In the genomic region with DNA sequence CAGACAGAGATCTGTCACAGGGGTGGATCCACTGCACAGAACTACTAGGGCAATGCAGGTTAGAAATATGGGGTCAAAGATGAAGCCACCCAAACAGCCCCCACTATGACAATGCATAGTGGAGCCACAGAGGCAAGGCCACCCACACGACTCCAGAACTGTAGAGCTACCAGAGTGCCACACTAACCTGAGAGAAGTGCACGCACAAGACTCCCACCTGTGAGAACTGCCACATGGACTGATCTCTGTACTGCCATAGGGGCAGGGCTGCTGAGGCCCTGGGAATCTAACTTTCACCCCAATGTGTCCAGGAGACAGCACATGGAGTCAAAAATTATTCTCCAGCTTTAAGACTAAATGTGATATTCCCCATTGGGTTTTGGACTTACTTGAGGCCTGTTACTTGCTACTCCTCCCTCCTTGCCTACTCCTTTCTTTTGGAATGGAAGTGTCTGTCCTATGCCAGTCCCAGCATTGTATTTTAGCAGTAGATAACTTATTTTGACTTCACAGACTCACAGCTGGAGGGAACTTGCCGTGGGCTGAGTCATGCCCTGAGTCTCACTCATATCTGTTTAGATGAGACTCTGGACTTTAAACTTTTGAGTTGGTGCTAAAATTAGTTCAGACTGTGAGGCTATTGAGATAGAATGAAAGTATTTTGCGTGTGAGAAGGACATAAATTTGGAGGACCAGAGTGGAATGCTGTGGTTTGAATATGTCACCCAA, we compare ENCODE assay signal across 10 cellular contexts.
DNase-seq lines count a peak whose midpoint lies in the region; ATAC-seq and TF ChIP-seq lines count a peak whose summit lies in the region.
"Had no signal": no experiment of that assay in that cellular context is flagged by ENCODE, and none has a peak within 500 bp of the region (broad histone marks: within the 10 kb centered on the region; RNA-seq: fewer than 3 reads in every experiment).

No MANE protein-coding gene starts in this region.

- peak in 1 of 2 experiments; percentile 23; a peak in 1 of 4 replicates for TF ChIP-seq EP300 in SK-N-SH (IDR thresholded peaks at IDR 0.05; ENCODE audit: borderline replicate concordance in 1 of 2, low read depth in 1 of 2, low read length in 1 of 2)

- 0 out of 2 replicates have a peak overlapping the region, but pooled peaks have one; percentile 2 for H3K4me2 ChIP-seq in SK-N-SH

- WGBS in SK-N-SH (ENCODE audit: low lambda C conversion rate): 61% methylated on average over 4 of the region's 4 CpGs

- no peaks in the 10 kb centered on the region for H3K9me3 ChIP-seq in SK-N-SH
- H3K9me3 ChIP-seq in A673 (ENCODE audit: low read depth, low read length, poor library complexity, severe bottlenecking): no peaks in the 10 kb centered on the region

- H3K27ac ChIP-seq in SK-N-SH (ENCODE audit: low read depth in 2 of 2, low read length in 1 of 2) (peak overlapping the region in 1 of 2 experiments; percentile 14; a peak in 1 of 4 replicates), A673 (ENCODE audit: low read depth, low read length, poor library complexity, severe bottlenecking) (no peak overlapping the region)

- H3K79me2 ChIP-seq in SK-N-SH (ENCODE audit: insufficient read depth): no peaks in the 10 kb centered on the region

- no peaks in the 10 kb centered on the region for H4K20me1 ChIP-seq in SK-N-SH (ENCODE audit: insufficient read depth)

- ATAC-seq in GM18511 (IDR thresholded peaks at IDR 0.05; ENCODE audit: unreplicated experiment) (peak; percentile 85), HG02943 (IDR thresholded peaks at IDR 0.05; ENCODE audit: low read depth, unreplicated experiment) (peak; percentile 66)
- ATAC-seq: natural killer cell treated with Interleukin-12 subunit alpha and Interleukin-12 subunit beta and Interleukin-15 and Interleukin-18, amount 100 ng/mL, for 72 hours had no signal

- no peak for DNase-seq in SK-N-SH
- peak; percentile 9 for DNase-seq in hepatic stellate cell (ENCODE audit: low spot score)
- DNase-seq in nucleus accumbens (lab: John Stamatoyannopoulos, UW): no peak
- no peak for DNase-seq in NCI-H1930 (lab: John Stamatoyannopoulos, UW)
- DNase-seq in NCI-H446 (lab: John Stamatoyannopoulos, UW): no peak
- DNase-seq in A673 (ENCODE audit: low spot score): no peak
- DNase-seq: NCI-H526 treated with DMSO at 0.1 percent for 48 hours had no signal

- H3F3A ChIP-seq in SK-N-SH (replicated peaks; ENCODE audit: insufficient read depth): no peaks in the 10 kb centered on the region

- BruUV-seq in A673 (replicated peaks; lab: Mats Ljungman, UMichigan): no TSS peak

- TF ChIP-seq RAD21 in SK-N-SH (IDR thresholded peaks at IDR 0.05; ENCODE audit: low read length): no peak

- H3K27me3 ChIP-seq in SK-N-SH (ENCODE audit: insufficient read depth): no peaks in the 10 kb centered on the region
- H3K27me3 ChIP-seq in A673 (replicated peaks; ENCODE audit: insufficient read depth, low read depth, low read length, poor library complexity): peaks cover 20% of the 10 kb centered on the region

- CTCF ChIA-PET in SK-N-SH (lab: Yijun Ruan, JAX): interaction anchor here (0.6 kb wide), 1 partner anchor 182 kb away, joined by 5 read pairs; no protein-coding TSS in a partner anchor
- CTCF ChIA-PET in A673 (lab: Charles Lee): no interaction called here

- H3K4me3 ChIP-seq in SK-N-SH (ENCODE audit: low read depth in 2 of 2, low read length in 1 of 2) (no peak overlapping the region), A673 (ENCODE audit: low read depth, low read length, poor library complexity, severe bottlenecking) (no peak overlapping the region)

- H3K9me2 ChIP-seq in SK-N-SH: no peaks in the 10 kb centered on the region

- H3K4me1 ChIP-seq in SK-N-SH (ENCODE audit: control insufficient read depth in 1 of 2, insufficient read depth in 2 of 2, low read depth in 1 of 2, low read length in 1 of 2) (peaks cover 0 to 9% of the 10 kb centered on the region in 2 experiments; a peak in 2 of 4 replicates), A673 (ENCODE audit: insufficient read depth, low read length, poor library complexity, severe bottlenecking) (peaks cover 2% of the 10 kb centered on the region)

- intact Hi-C loops in A673 (cut with micrococcal nuclease; ENCODE audit: unreplicated experiment): no loop called here

- POLR2A ChIA-PET in SK-N-SH (lab: Yijun Ruan, JAX) (no interaction called here), A673 (lab: Charles Lee; ENCODE audit: low non-redundant PET) (no interaction called here)

- no peak for TF ChIP-seq CTCF in SK-N-SH (IDR thresholded peaks at IDR 0.05)
- no peak for TF ChIP-seq CTCF in A673 (conservative IDR thresholded peaks at IDR 0.05; ENCODE audit: low read depth, low read length)

- no peak overlapping the region for H2AFZ ChIP-seq in SK-N-SH (ENCODE audit: low read depth)

- H3K9ac ChIP-seq in SK-N-SH: no peak overlapping the region

- no peaks in the 10 kb centered on the region for H3K36me3 ChIP-seq in SK-N-SH (replicated peaks in 1 of 2; ENCODE audit: control insufficient read depth in 1 of 2, insufficient read depth in 2 of 2, low read length in 1 of 2)
- H3K36me3 ChIP-seq in A673 (ENCODE audit: insufficient read depth, low read length, poor library complexity, severe bottlenecking): no peaks in the 10 kb centered on the region

TF ChIP-seq in SK-N-SH, 30 proteins besides CTCF, POLR2A, EP300 and RAD21 (continues in another document):
- TF ChIP-seq NFIC (IDR thresholded peaks at IDR 0.05; ENCODE audit: borderline replicate concordance) (no peak), RCOR1 (IDR thresholded peaks at IDR 0.05; ENCODE audit: low read length) (no peak), EZH2phosphoT487 (IDR thresholded peaks at IDR 0.05; ENCODE audit: borderline replicate concordance, low read depth) (no peak), TCF12 (IDR thresholded peaks at IDR 0.05) (peak; percentile 58), RXRA (IDR thresholded peaks at IDR 0.05; ENCODE audit: borderline replicate concordance, low read depth) (no peak), FOXJ3 (CRISPR knock-in tag; IDR thresholded peaks at IDR 0.05) (no peak), TEAD4 (IDR thresholded peaks at IDR 0.05; ENCODE audit: borderline replicate concordance, insufficient read depth) (no peak), SIN3A (IDR thresholded peaks at IDR 0.05; ENCODE audit: borderline replicate concordance, low read depth, low read length) (no peak), FOXM1 (IDR thresholded peaks at IDR 0.05; ENCODE audit: low read depth) (no peak), POLR2AphosphoS5 (IDR thresholded peaks at IDR 0.05; ENCODE audit: low read depth, low read length) (no peak), GATA2 (CRISPR knock-in tag; IDR thresholded peaks at IDR 0.05) (no peak), MEF2A (IDR thresholded peaks at IDR 0.05; ENCODE audit: borderline replicate concordance, low read depth) (peak; percentile 68; the same call in 1 of the 2 replicates), RFX5 (IDR thresholded peaks at IDR 0.05; ENCODE audit: low read length) (no peak), JUND (IDR thresholded peaks at IDR 0.05) (peak; percentile 56), YY1 (IDR thresholded peaks at IDR 0.05; ENCODE audit: low read depth) (no peak), CHD2 (IDR thresholded peaks at IDR 0.05; ENCODE audit: low read length, partially characterized antibody) (no peak), GABPA (IDR thresholded peaks at IDR 0.05; ENCODE audit: low read depth) (no peak)
- TF ChIP-seq, protein P1, sequence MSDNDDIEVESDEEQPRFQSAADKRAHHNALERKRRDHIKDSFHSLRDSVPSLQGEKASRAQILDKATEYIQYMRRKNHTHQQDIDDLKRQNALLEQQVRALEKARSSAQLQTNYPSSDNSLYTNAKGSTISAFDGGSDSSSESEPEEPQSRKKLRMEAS (IDR thresholded peaks at IDR 0.05; ENCODE audit: low read depth): no peak
- TF ChIP-seq, protein P2, sequence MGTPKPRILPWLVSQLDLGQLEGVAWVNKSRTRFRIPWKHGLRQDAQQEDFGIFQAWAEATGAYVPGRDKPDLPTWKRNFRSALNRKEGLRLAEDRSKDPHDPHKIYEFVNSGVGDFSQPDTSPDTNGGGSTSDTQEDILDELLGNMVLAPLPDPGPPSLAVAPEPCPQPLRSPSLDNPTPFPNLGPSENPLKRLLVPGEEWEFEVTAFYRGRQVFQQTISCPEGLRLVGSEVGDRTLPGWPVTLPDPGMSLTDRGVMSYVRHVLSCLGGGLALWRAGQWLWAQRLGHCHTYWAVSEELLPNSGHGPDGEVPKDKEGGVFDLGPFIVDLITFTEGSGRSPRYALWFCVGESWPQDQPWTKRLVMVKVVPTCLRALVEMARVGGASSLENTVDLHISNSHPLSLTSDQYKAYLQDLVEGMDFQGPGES (IDR thresholded peaks at IDR 0.05; ENCODE audit: low read depth, low read length): no peak
- TF ChIP-seq, protein P3, sequence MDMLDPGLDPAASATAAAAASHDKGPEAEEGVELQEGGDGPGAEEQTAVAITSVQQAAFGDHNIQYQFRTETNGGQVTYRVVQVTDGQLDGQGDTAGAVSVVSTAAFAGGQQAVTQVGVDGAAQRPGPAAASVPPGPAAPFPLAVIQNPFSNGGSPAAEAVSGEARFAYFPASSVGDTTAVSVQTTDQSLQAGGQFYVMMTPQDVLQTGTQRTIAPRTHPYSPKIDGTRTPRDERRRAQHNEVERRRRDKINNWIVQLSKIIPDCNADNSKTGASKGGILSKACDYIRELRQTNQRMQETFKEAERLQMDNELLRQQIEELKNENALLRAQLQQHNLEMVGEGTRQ (IDR thresholded peaks at IDR 0.05; ENCODE audit: borderline replicate concordance, low read depth, low read length): no peak
- TF ChIP-seq, protein P4, sequence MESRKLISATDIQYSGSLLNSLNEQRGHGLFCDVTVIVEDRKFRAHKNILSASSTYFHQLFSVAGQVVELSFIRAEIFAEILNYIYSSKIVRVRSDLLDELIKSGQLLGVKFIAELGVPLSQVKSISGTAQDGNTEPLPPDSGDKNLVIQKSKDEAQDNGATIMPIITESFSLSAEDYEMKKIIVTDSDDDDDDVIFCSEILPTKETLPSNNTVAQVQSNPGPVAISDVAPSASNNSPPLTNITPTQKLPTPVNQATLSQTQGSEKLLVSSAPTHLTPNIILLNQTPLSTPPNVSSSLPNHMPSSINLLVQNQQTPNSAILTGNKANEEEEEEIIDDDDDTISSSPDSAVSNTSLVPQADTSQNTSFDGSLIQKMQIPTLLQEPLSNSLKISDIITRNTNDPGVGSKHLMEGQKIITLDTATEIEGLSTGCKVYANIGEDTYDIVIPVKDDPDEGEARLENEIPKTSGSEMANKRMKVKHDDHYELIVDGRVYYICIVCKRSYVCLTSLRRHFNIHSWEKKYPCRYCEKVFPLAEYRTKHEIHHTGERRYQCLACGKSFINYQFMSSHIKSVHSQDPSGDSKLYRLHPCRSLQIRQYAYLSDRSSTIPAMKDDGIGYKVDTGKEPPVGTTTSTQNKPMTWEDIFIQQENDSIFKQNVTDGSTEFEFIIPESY (IDR thresholded peaks at IDR 0.05; ENCODE audit: borderline replicate concordance, low read depth): no peak
